ENCODE assay signal across 8 cellular contexts in the genomic region with DNA sequence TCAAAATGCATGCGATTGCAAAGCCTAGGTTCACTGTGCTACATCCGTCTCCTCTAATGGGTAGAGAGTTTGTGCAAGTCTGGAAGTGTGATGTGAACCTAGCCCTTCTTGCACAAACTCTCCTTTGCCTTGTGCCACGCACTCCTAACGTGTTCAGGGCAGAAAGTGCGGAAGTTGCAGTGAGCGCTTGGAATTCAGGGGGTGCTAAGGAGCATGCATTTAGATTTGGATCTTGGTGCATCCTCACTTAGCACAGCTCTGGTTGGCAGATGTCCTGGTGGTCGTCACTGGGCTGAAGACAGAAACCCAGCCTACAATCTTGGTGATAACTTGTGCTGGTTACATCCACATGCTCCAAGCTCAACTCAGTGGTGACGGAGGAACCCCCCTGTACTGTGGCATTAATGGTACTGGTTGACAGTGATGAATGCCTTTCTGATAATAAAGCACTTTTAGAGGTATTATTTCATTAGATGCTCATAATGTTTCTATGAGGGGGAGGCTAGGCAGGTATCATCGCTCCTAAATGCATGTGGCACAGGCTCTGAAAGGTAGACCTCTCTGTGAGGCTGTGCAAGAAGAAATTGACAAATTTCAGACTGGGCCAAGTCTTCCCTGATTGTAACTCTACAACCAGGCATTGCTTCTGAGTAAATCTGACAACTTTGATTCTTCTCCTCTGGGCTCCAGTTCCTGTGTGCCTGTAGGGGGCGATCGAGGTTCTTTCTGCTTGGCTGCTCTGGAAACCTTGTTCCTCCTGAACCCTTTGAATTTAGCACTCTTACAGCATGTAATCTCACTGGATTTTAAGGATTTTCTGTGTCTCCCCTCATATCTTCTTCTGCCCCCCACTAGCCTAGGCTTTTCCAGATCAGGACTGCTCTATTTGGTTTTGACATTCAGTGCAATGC. TPM values are rescaled to one million over a fixed set of nuclear protein-coding genes. Genes with fewer than 3 reads are reported as not detected.
DNase-seq lines count a peak whose midpoint lies in the region; ATAC-seq and TF ChIP-seq lines count a peak whose summit lies in the region.

No MANE protein-coding gene starts in this region.

- H3K4me3 Mint-ChIP-seq in activated T-helper 2 cell treated with anti-CD3 and anti-CD28 coated beads, Interferon-gamma antibody, Interleukin-2, Interleukin-4, amounts not matched to agents 10 μg/mL and 5 μg/mL and 100 μg/mL, durations not matched to agents 14 hours and 24 hours and 36 hours (ENCODE audit: low read depth), result no peak overlapping the region

- BruUV-seq in OCI-LY7 (replicated peaks; lab: Mats Ljungman, UMichigan), result no TSS peak

- H3K9me3 Mint-ChIP-seq in activated T-helper 2 cell treated with anti-CD3 and anti-CD28 coated beads, Interferon-gamma antibody, Interleukin-2, Interleukin-4, amounts not matched to agents 10 μg/mL and 5 μg/mL and 100 μg/mL, durations not matched to agents 14 hours and 24 hours and 36 hours, result no peaks in the 10 kb centered on the region

- peaks cover 52% of the 10 kb centered on the region for H3K4me1 Mint-ChIP-seq in activated T-helper 2 cell treated with anti-CD3 and anti-CD28 coated beads, Interferon-gamma antibody, Interleukin-2, Interleukin-4, amounts not matched to agents 10 μg/mL and 5 μg/mL and 100 μg/mL, durations not matched to agents 14 hours and 24 hours and 36 hours (ENCODE audit: low read depth)

- H3K79me2 ChIP-seq in OCI-LY7 (ENCODE audit: insufficient read depth, low read depth, low read length), result no peaks in the 10 kb centered on the region

- CTCF ChIA-PET in OCI-LY7 (lab: Charles Lee; ENCODE audit: unreplicated experiment), result interaction anchor here (0.9 to 2.5 kb wide), 3 partner anchors 10 to 187 kb away, joined by 4 to 7 read pairs (median 4); partner anchors contain the start of gene DYRK3

- H3K4me3 ChIP-seq in OCI-LY7 (ENCODE audit: low read depth, low read length, poor library complexity, severe bottlenecking) (no peak overlapping the region), right atrium auricular region (no peak overlapping the region)

- ATAC-seq in GM18511 (IDR thresholded peaks at IDR 0.05; ENCODE audit: unreplicated experiment), result no peak

- H3K36me3 ChIP-seq in OCI-LY7 (ENCODE audit: insufficient read depth, low read length), result no peaks in the 10 kb centered on the region
- H3K36me3 ChIP-seq in right atrium auricular region, result peaks cover 17% of the 10 kb centered on the region

- no peak overlapping the region for H3K27ac Mint-ChIP-seq in activated T-helper 2 cell treated with anti-CD3 and anti-CD28 coated beads, Interferon-gamma antibody, Interleukin-2, Interleukin-4, amounts not matched to agents 10 μg/mL and 5 μg/mL and 100 μg/mL, durations not matched to agents 14 hours and 24 hours and 36 hours

- peak; percentile 84 for TF ChIP-seq CTCF in OCI-LY7 (conservative IDR thresholded peaks at IDR 0.05; ENCODE audit: low read length)
- peak; percentile 34 to 57 for TF ChIP-seq CTCF in right atrium auricular region (IDR thresholded peaks at IDR 0.05)

- H3K36me3 Mint-ChIP-seq in activated T-helper 2 cell treated with anti-CD3 and anti-CD28 coated beads, Interferon-gamma antibody, Interleukin-2, Interleukin-4, amounts not matched to agents 10 μg/mL and 5 μg/mL and 100 μg/mL, durations not matched to agents 14 hours and 24 hours and 36 hours (ENCODE audit: low read depth), result peaks cover 18% of the 10 kb centered on the region

- POLR2A ChIA-PET in OCI-LY7 (lab: Charles Lee), result interaction anchor here (1.0 to 1.1 kb wide), 2 partner anchors 11 to 197 kb away, joined by 3 to 6 read pairs; no protein-coding TSS in a partner anchor

- H3K4me1 ChIP-seq in OCI-LY7 (ENCODE audit: insufficient read depth, low read length, poor library complexity, severe bottlenecking) (peaks cover 13% of the 10 kb centered on the region), right atrium auricular region (peaks cover 0 to 88% of the 10 kb centered on the region in 2 donors)

- H3K9me3 ChIP-seq in OCI-LY7 (ENCODE audit: low read length) (no peaks in the 10 kb centered on the region), right atrium auricular region (no peaks in the 10 kb centered on the region)

- no peak overlapping the region for H2AFZ ChIP-seq in OCI-LY7 (ENCODE audit: low read length)

- no peaks in the 10 kb centered on the region for H3K9me2 ChIP-seq in OCI-LY7 (ENCODE audit: insufficient read depth, low read length)

- intact Hi-C loops in OCI-LY7 (cut with micrococcal nuclease; ENCODE audit: unreplicated experiment), result no loop called here
- intact Hi-C loops in activated T-helper 2 cell treated with anti-CD3 and anti-CD28 coated beads, Interferon-gamma antibody, Interleukin-2, Interleukin-4, amounts not matched to agents 10 μg/mL and 5 μg/mL and 100 μg/mL, durations not matched to agents 14 hours and 24 hours and 36 hours (cut with micrococcal nuclease), result loop anchor here (1.0 to 5.0 kb wide), 3 partner anchors 88 to 257 kb away; partner anchors contain the start of gene DYRK3

- no peaks in the 10 kb centered on the region for H3K27me3 ChIP-seq in right atrium auricular region

- no peak overlapping the region for H3K27ac ChIP-seq in OCI-LY7 (ENCODE audit: low read depth, low read length, poor library complexity, severe bottlenecking)
- H3K27ac ChIP-seq in right atrium auricular region, result peak overlapping the region; percentile 82 to 92

- DNase-seq in AML-193 (lab: John Stamatoyannopoulos, UW) (peak; percentile 66 to 77), GM19240 (ENCODE audit: insufficient read length, low spot score) (peak; percentile 51), OCI-LY7 (ENCODE audit: low spot score) (peak; percentile 68), right atrium auricular region (ENCODE audit: low spot score) (no peak), NCI-H2029 treated with DMSO at 0.1 percent for 48 hours (lab: John Stamatoyannopoulos, UW) (no peak)
- DNase-seq in activated T-helper 2 cell treated with anti-CD3 and anti-CD28 coated beads, Interferon-gamma antibody, Interleukin-2, Interleukin-4, amounts not matched to agents 10 μg/mL and 5 μg/mL and 100 μg/mL, durations not matched to agents 14 hours and 24 hours and 36 hours (ENCODE audit: low spot score), result peak; percentile 45
- DNase-seq in stimulated activated CD4-positive, alpha-beta T cell treated with anti-CD3 and anti-CD28 coated beads, Interleukin-2, amount 100 ng/mL, for 48 hours, result peak; percentile 57 to 68

- no peaks in the 10 kb centered on the region for H3K27me3 Mint-ChIP-seq in activated T-helper 2 cell treated with anti-CD3 and anti-CD28 coated beads, Interferon-gamma antibody, Interleukin-2, Interleukin-4, amounts not matched to agents 10 μg/mL and 5 μg/mL and 100 μg/mL, durations not matched to agents 14 hours and 24 hours and 36 hours (ENCODE audit: low read depth)

- no peak overlapping the region for H3K4me2 ChIP-seq in OCI-LY7 (ENCODE audit: low read length)

- peaks cover 4% of the 10 kb centered on the region; the same call in 1 of the 2 replicates for H4K20me1 ChIP-seq in OCI-LY7 (ENCODE audit: insufficient read depth, low read length)

RNA-seq across cellular contexts. Expression of gene MAPKAPK2, which starts 40.6 kb away (rescaled TPM):
- 14.5 and 16.3 TPM in 2 replicates for total RNA-seq in OCI-LY7 (2014; rRNA removed; shearing (Covaris generic))
- total RNA-seq in OCI-LY7 (2022) (39.9 and 46.5 TPM in 2 replicates), right atrium auricular region (100 to 1,000 TPM; 136 to 158 TPM)
- 92.3 and 98.8 TPM in 2 replicates for total RNA-seq in activated T-helper 2 cell treated with anti-CD3 and anti-CD28 coated beads, Interferon-gamma antibody, Interleukin-2, Interleukin-4, amounts not matched to agents 10 μg/mL and 5 μg/mL and 100 μg/mL, durations not matched to agents 14 hours and 24 hours and 36 hours

RNA-seq across cellular contexts. Expression of gene IL19, which starts 45.3 kb away (rescaled TPM):
- not detected in 2 replicates for total RNA-seq in OCI-LY7 (2014; rRNA removed; shearing (Covaris generic))
- not detected in 2 replicates for total RNA-seq in OCI-LY7 (2022)
- total RNA-seq in activated T-helper 2 cell treated with anti-CD3 and anti-CD28 coated beads, Interferon-gamma antibody, Interleukin-2, Interleukin-4, amounts not matched to agents 10 μg/mL and 5 μg/mL and 100 μg/mL, durations not matched to agents 14 hours and 24 hours and 36 hours, result not detected in 2 replicates
- total RNA-seq in right atrium auricular region, result not detected

RNA-seq across cellular contexts. Expression of gene IL10, which starts 47.0 kb away (rescaled TPM):
- not detected in 2 replicates for total RNA-seq in OCI-LY7 (2014; rRNA removed; shearing (Covaris generic))
- total RNA-seq in OCI-LY7 (2022), result not detected in 2 replicates
- total RNA-seq in activated T-helper 2 cell treated with anti-CD3 and anti-CD28 coated beads, Interferon-gamma antibody, Interleukin-2, Interleukin-4, amounts not matched to agents 10 μg/mL and 5 μg/mL and 100 μg/mL, durations not matched to agents 14 hours and 24 hours and 36 hours, result 4.2 and 5.8 TPM in 2 replicates
- 1 to 10 TPM in 1 of 2 donors, under 1 TPM in 1; 0.93 to 3.1 TPM for total RNA-seq in right atrium auricular region

Comparison
In these comparisons a context has a peak if more than half of its experiments do, and no peak if none do; other contexts are left out.
1. DNase-seq: peak in AML-193 (2 of 2), GM19240 (single experiment), OCI-LY7 (single experiment), activated T-helper 2 cell treated with anti-CD3 and anti-CD28 coated beads, Interferon-gamma antibody, Interleukin-2, Interleukin-4, amounts not matched to agents 10 μg/mL and 5 μg/mL and 100 μg/mL, durations not matched to agents 14 hours and 24 hours and 36 hours (single experiment) and stimulated activated CD4-positive, alpha-beta T cell treated with anti-CD3 and anti-CD28 coated beads, Interleukin-2, amount 100 ng/mL, for 48 hours (2 of 2); none in right atrium auricular region (single experiment) and NCI-H2029 treated with DMSO at 0.1 percent for 48 hours (single experiment).